24 cellular contexts compared by ENCODE assay signal in the genomic region with DNA sequence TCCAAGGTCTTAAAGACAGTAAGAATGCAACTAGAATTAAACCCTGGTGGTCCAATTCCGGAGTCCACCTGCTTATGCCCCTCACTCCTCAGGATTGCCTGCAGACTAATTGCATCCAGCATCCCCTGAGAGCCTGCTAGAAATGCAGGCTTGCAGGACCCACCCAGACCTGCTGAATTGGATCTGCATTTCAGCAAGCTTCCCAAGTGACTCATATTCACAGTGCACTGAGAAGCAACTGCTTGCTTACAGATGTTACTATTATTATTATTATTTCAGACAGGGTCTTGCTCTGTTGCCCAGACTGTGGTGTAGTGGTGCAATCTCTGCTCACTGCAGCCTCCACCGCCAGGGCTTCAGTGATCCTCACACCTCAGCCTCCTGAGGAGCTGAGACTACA.
DNase-seq lines count a peak whose midpoint lies in the region; ATAC-seq, FAIRE-seq and TF ChIP-seq lines count a peak whose summit lies in the region.
"Had no signal": no experiment of that assay in that cellular context is flagged by ENCODE, and none has a peak within 500 bp of the region (broad histone marks: within the 10 kb centered on the region; RNA-seq: fewer than 3 reads in every experiment).

No MANE protein-coding gene starts in this region.

- no peak overlapping the region for H2BK120ac ChIP-seq in trophoblast cell (ENCODE audit: insufficient read depth, low read length, poor library complexity)

- WGBS in trophoblast cell (ENCODE audit: extremely low coverage, insufficient coverage, insufficient read length), result no CpG with 5 or more reads among the region's 2 CpGs
- 84 to 95% (median 91%) methylated on average over 2 of the region's 2 CpGs for WGBS in spleen, 5 donors

- no peaks in the 10 kb centered on the region for H3K79me1 ChIP-seq in trophoblast cell (ENCODE audit: low read length)

- intact Hi-C loops in spleen (cut with DNase I; ENCODE audit: low total_unique reads), result no loop called here

- no peak overlapping the region for H2BK12ac ChIP-seq in trophoblast cell (ENCODE audit: low read length)

- no peak overlapping the region for H4K12ac ChIP-seq in trophoblast cell (ENCODE audit: low read depth, low read length)

- no peak overlapping the region for H3K9ac ChIP-seq in trophoblast cell (ENCODE audit: low read length)
- H3K9ac ChIP-seq: SK-N-SH had no signal

- no peak overlapping the region for H2AK5ac ChIP-seq in trophoblast cell (ENCODE audit: low read length)

- no peaks in the 10 kb centered on the region for H3K36me3 ChIP-seq in bronchial epithelial cell (ENCODE audit: control insufficient read depth, insufficient read depth, low read length)
- no peaks in the 10 kb centered on the region for H3K36me3 ChIP-seq in trophoblast cell (ENCODE audit: control insufficient read depth in 1 of 2, insufficient read depth in 2 of 2, low read length in 2 of 2)
- H3K36me3 ChIP-seq in spleen, result no peaks in the 10 kb centered on the region
- H3K36me3 ChIP-seq: MG63 had no signal

- no peak overlapping the region for H2AFZ ChIP-seq in trophoblast cell (ENCODE audit: insufficient read depth, low read length, poor library complexity)
- H2AFZ ChIP-seq: GM23338, PC-9 had no signal

- no peaks in the 10 kb centered on the region for H3K79me2 ChIP-seq in trophoblast cell (ENCODE audit: control insufficient read depth, insufficient read depth, low read length, poor library complexity)

- peaks cover 5% of the 10 kb centered on the region for H3K27me3 ChIP-seq in bronchial epithelial cell (ENCODE audit: control insufficient read depth, insufficient read depth, low read length)
- no peaks in the 10 kb centered on the region for H3K27me3 ChIP-seq in trophoblast cell (ENCODE audit: insufficient read depth, low read length)
- H3K27me3 ChIP-seq in spleen (replicated peaks in 1 of 7), result peaks cover 0 to 3% (median 0%) of the 10 kb centered on the region in 7 donors
- H3K27me3 ChIP-seq: MG63 had no signal

- no peak overlapping the region for H3K18ac ChIP-seq in trophoblast cell (ENCODE audit: low read length)

- H3K9me3 ChIP-seq in trophoblast cell (ENCODE audit: insufficient read depth, low read depth, low read length) (no peaks in the 10 kb centered on the region), spleen (no peaks in the 10 kb centered on the region)
- H3K9me3 ChIP-seq: MG63, SK-N-SH had no signal

- H3K27ac ChIP-seq in trophoblast cell (ENCODE audit: low read depth, low read length) (no peak overlapping the region), spleen (no peak overlapping the region)
- H3K27ac ChIP-seq: PC-9, RWPE1 had no signal

- no peak overlapping the region for H4K91ac ChIP-seq in trophoblast cell (ENCODE audit: low read depth, low read length)

- TF ChIP-seq POLR2A in spleen (IDR thresholded peaks at IDR 0.05), result no peak

- ATAC-seq in HG03095 (IDR thresholded peaks at IDR 0.05; ENCODE audit: unreplicated experiment), result no peak
- ATAC-seq in GM21786 (IDR thresholded peaks at IDR 0.05; ENCODE audit: unreplicated experiment), result no peak
- ATAC-seq: GM23338, HCT116 had no signal

- no peak overlapping the region for H3K4ac ChIP-seq in trophoblast cell (ENCODE audit: low read depth, low read length)

- H3K4me1 ChIP-seq in trophoblast cell (ENCODE audit: control insufficient read depth in 1 of 2, insufficient read depth in 2 of 2, low read length in 2 of 2) (no peaks in the 10 kb centered on the region), spleen (peaks cover 0 to 4% (median 0%) of the 10 kb centered on the region in 6 donors)

- no peak for TF ChIP-seq CTCF in bronchial epithelial cell (IDR thresholded peaks at IDR 0.05; ENCODE audit: insufficient read depth, low read length, severe bottlenecking)
- TF ChIP-seq CTCF in spleen (IDR thresholded peaks at IDR 0.05 in 8 of 11, conservative IDR thresholded peaks at IDR 0.05 in 3 of 11), result no peak

- H3K23ac ChIP-seq in trophoblast cell (ENCODE audit: low read length), result no peak overlapping the region

- no peak overlapping the region for H3K4me2 ChIP-seq in trophoblast cell (ENCODE audit: low read length)
- H3K4me2 ChIP-seq: GM23338, PC-9, SK-N-SH had no signal

- no peak overlapping the region for H4K8ac ChIP-seq in trophoblast cell (ENCODE audit: low read depth, low read length)

- no peak overlapping the region for H2BK5ac ChIP-seq in trophoblast cell (ENCODE audit: low read depth, low read length, poor library complexity)

- FAIRE-seq in bronchial epithelial cell (lab: Jason Lieb, UNC), result no peak
- FAIRE-seq: HTR-8/SVneo had no signal

- DNase-seq in ELR (ENCODE audit: low read depth), result peak; percentile 8
- peak; percentile 37 for DNase-seq in bronchial epithelial cell (ENCODE audit: low read depth)
- peak; percentile 3 for DNase-seq in fibroblast of peridontal ligament (ENCODE audit: extremely low read depth)
- DNase-seq in trophoblast cell, result peak; percentile 21 to 55
- no peak for DNase-seq in spleen
- no peak for DNase-seq in DMS 273 (lab: John Stamatoyannopoulos, UW; ENCODE audit: unreplicated experiment)
- DNase-seq: DMS53, EL, Kasumi-1, MG63, NCI-H1048, NCI-H1417 treated with DMSO at 0.1 percent for 48 hours, NCI-H187, NCI-H446 treated with DMSO at 0.1 percent for 48 hours, NCI-H526 treated with DMSO at 0.1 percent for 48 hours, PC-9, SIG-M5, SK-N-SH had no signal

- no peak overlapping the region for H3K4me3 ChIP-seq in bronchial epithelial cell (ENCODE audit: low read depth, low read length)
- H3K4me3 ChIP-seq in trophoblast cell (ENCODE audit: low read depth, low read length), result no peak overlapping the region
- H3K4me3 ChIP-seq in spleen, result no peak overlapping the region
- H3K4me3 ChIP-seq: GM23338, MG63, PC-9 had no signal

- no peak overlapping the region for H3K14ac ChIP-seq in trophoblast cell (ENCODE audit: low read length)

Comparison
In these comparisons a context has a peak if more than half of its experiments do, and no peak if none do; other contexts are left out.
1. DNase-seq: peak in ELR (single experiment), bronchial epithelial cell (single experiment), fibroblast of peridontal ligament (single experiment) and trophoblast cell (2 of 2); none in spleen (single experiment) and DMS 273 (single experiment).